8 cellular contexts compared by ENCODE assay signal in the genomic region with DNA sequence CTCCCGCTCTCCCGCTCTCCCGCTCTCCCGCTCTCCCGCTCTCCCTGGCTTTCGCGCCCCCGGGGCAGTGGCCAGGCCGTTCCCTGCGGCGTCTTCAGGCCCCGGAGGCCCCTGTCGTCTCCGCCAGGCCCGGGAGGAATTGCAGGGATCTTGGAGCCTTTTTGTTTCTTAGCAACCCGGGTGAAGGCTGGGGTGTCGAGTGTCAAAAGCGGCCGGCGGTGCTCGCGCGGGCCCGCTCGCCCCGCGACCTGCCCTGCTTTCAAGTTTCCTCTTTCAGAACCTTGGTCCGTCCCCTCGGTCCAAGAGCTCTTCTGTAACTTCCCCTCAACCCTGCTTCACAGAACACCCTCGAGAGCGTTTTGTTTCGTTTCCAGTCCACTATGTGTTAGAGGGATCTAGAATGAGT. TPM values are rescaled to one million over a fixed set of nuclear protein-coding genes. Genes with fewer than 3 reads are reported as not detected.
DNase-seq lines count a peak whose midpoint lies in the region; ATAC-seq and TF ChIP-seq lines count a peak whose summit lies in the region.

No MANE protein-coding gene starts in this region.

- H4K20me1 ChIP-seq in DND-41 (ENCODE audit: insufficient read depth, low read length), result peaks cover 53% of the 10 kb centered on the region

- H3K4me2 ChIP-seq in DND-41 (ENCODE audit: insufficient read depth, low read length), result peak overlapping the region; percentile 84

- no peaks in the 10 kb centered on the region for H3K9me3 ChIP-seq in DND-41 (ENCODE audit: insufficient read depth, low read length, severe bottlenecking)
- H3K9me3 ChIP-seq in RWPE2 (ENCODE audit: severe bottlenecking), result no peaks in the 10 kb centered on the region
- no peaks in the 10 kb centered on the region for H3K9me3 ChIP-seq in adrenal gland (replicated peaks in 1 of 3)
- no peaks in the 10 kb centered on the region for H3K9me3 ChIP-seq in ovary

- 0 to 1% (median 0%) methylated on average over 12 to 32 of the region's 32 CpGs for WGBS in adrenal gland, 4 donors
- 0 to 1% (median 0%) methylated on average over 32 of the region's 32 CpGs for WGBS in ovary, 3 donors

- intact Hi-C loops in adrenal gland (cut with DNase I), result loop anchor here in 1 of 2 donors (5.0 kb wide), 2 partner anchors 76 to 166 kb away; partner anchors contain the start of gene RNF125
- intact Hi-C loops in cardiac septum (cut with DNase I), result loop anchor here (2.0 to 10.0 kb wide), 3 partner anchors 74 to 332 kb away; partner anchors contain the start of genes RNF125 and TRAPPC8
- intact Hi-C loops in ovary (cut with DNase I), result loop anchor here in 2 of 4 donors (2.0 to 5.0 kb wide), 2 partner anchors 74 to 151 kb away; partner anchors contain the start of genes RNF125 (in 1 of the 2) and TRAPPC8 (in 1 of the 2)

- H3K27me3 ChIP-seq in DND-41 (ENCODE audit: insufficient read depth, low read length, poor library complexity), result no peaks in the 10 kb centered on the region
- H3K27me3 ChIP-seq in RWPE2 (ENCODE audit: insufficient read depth, poor library complexity, severe bottlenecking), result no peaks in the 10 kb centered on the region
- no peaks in the 10 kb centered on the region for H3K27me3 ChIP-seq in adrenal gland
- H3K27me3 ChIP-seq in ovary, result no peaks in the 10 kb centered on the region

- peak in 1 of 2 donors; percentile 32 for TF ChIP-seq POLR2A in adrenal gland (IDR thresholded peaks at IDR 0.05)
- TF ChIP-seq POLR2A in ovary (IDR thresholded peaks at IDR 0.05), result no peak

- H3K4me1 ChIP-seq in DND-41 (ENCODE audit: insufficient read depth, low read length), result peaks cover 46% of the 10 kb centered on the region
- no peaks in the 10 kb centered on the region for H3K4me1 ChIP-seq in RWPE2 (ENCODE audit: insufficient read depth, poor library complexity, severe bottlenecking)
- peaks cover 23 to 27% of the 10 kb centered on the region in 2 donors for H3K4me1 ChIP-seq in adrenal gland (replicated peaks in 1 of 2)
- H3K4me1 ChIP-seq in ovary (ENCODE audit: insufficient read depth), result peaks cover 4% of the 10 kb centered on the region

- H3K27ac ChIP-seq in DND-41 (ENCODE audit: low read length) (peak overlapping the region; percentile 94), RWPE2 (ENCODE audit: poor library complexity, severe bottlenecking) (peak overlapping the region; percentile 87), adrenal gland (peak overlapping the region; percentile 55 to 100 (median 99)), ovary (peak overlapping the region; percentile 87 to 99)

- H3K36me3 ChIP-seq in DND-41 (ENCODE audit: insufficient read depth, low read length) (peaks cover 48% of the 10 kb centered on the region), RWPE2 (ENCODE audit: low read depth) (peaks cover 39% of the 10 kb centered on the region), adrenal gland (replicated peaks in 1 of 2) (no peaks in the 10 kb centered on the region), ovary (no peaks in the 10 kb centered on the region)

- no peak for TF ChIP-seq EP300 in ovary (IDR thresholded peaks at IDR 0.05)

- no peak for TF ChIP-seq CTCF in DND-41 (IDR thresholded peaks at IDR 0.05; ENCODE audit: borderline replicate concordance, extremely low read depth, low read length, poor library complexity, severe bottlenecking)
- no peak for TF ChIP-seq CTCF in RWPE2 (IDR thresholded peaks at IDR 0.05; ENCODE audit: poor library complexity, severe bottlenecking)
- TF ChIP-seq CTCF in adrenal gland (IDR thresholded peaks at IDR 0.05), result no peak
- no peak for TF ChIP-seq CTCF in ovary (IDR thresholded peaks at IDR 0.05)

- H2AFZ ChIP-seq in DND-41 (ENCODE audit: low read depth, low read length), result peak overlapping the region; percentile 97

- peak overlapping the region; percentile 92 for H3K9ac ChIP-seq in DND-41 (ENCODE audit: low read depth, low read length)

- peak overlapping the region; percentile 95 to 98 for H3K4me3 ChIP-seq in DND-41 (ENCODE audit: low read depth in 1 of 2, low read length in 2 of 2)
- peak overlapping the region; percentile 80 for H3K4me3 ChIP-seq in RWPE2 (ENCODE audit: severe bottlenecking)
- peak overlapping the region; percentile 52 to 93 (median 76) for H3K4me3 ChIP-seq in adrenal gland
- H3K4me3 ChIP-seq in ovary, result peak overlapping the region; percentile 65

- H3K79me2 ChIP-seq in DND-41 (ENCODE audit: insufficient read depth, low read length), result peaks cover 57% of the 10 kb centered on the region

- peak; percentile 3; the same call in 1 of the 3 replicates for ATAC-seq in DND-41 (ENCODE audit: insufficient read depth, low read depth)
- peak; percentile 26 for ATAC-seq in GM21367 (IDR thresholded peaks at IDR 0.05; ENCODE audit: unreplicated experiment)
- peak; percentile 26 for ATAC-seq in RWPE2 (ENCODE audit: low read depth)

- DNase-seq in DND-41 (peak; percentile 43), HS-27A (ENCODE audit: low read depth) (peak; percentile 9), RWPE2 (ENCODE audit: low spot score) (peak; percentile 56), adrenal gland (peak; percentile 46 to 77 (median 64)), cardiac septum (ENCODE audit: low spot score) (peak; percentile 81), ovary (peak in 4 of 5 donors; percentile 37 to 66 (median 55)), COLO829 (ENCODE audit: low spot score) (no peak)

RNA-seq across cellular contexts. Expression of gene RNF138, which starts 1.4 kb away (rescaled TPM):
- total RNA-seq in adrenal gland, result 10 to 100 TPM in 7 of 8 donors, 1 to 10 TPM in 1; 5.8 to 41.6 (median 16.4) TPM
- 10 to 100 TPM in 1 of 3 donors, 1 to 10 TPM in 2; 5.2 to 10.0 (median 6.9) TPM for polyA plus RNA-seq in adrenal gland
- 8.6 TPM for total RNA-seq in cardiac septum
- total RNA-seq in ovary, result 10 to 100 TPM; 20.9 to 41.9 (median 26.0) TPM
- 10 to 100 TPM; 10.2 to 21.9 TPM for polyA plus RNA-seq in ovary
